In the genomic region with DNA sequence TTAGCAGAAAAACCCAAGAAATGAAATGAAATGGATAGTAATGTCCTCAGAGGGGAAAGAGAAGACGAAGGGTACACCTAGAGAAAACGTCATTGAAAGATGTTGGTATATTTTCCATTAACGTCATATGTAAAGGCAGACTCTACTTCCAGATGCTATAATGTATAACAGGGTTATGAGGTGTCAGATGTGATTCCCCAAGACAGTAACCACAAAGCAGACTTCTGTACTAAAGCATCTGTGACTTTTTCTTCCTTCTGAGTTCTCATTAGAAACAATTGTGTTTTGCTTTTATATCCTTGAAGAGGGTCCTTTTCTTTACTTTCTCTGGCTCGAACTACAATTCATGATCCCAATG, we compare ENCODE assay signal across 15 cellular contexts.
DNase-seq lines count a peak whose midpoint lies in the region; ATAC-seq lines count a peak whose summit lies in the region.
"Had no signal": no experiment of that assay in that cellular context is flagged by ENCODE, and none has a peak within 500 bp of the region (broad histone marks: within the 10 kb centered on the region; RNA-seq: fewer than 3 reads in every experiment).

No MANE protein-coding gene starts in this region.

- ATAC-seq in HG03378 (IDR thresholded peaks at IDR 0.05; ENCODE audit: unreplicated experiment) (peak; percentile 38), HG03521 (IDR thresholded peaks at IDR 0.05; ENCODE audit: unreplicated experiment) (no peak), GM19328 (IDR thresholded peaks at IDR 0.05; ENCODE audit: unreplicated experiment) (no peak), GM21367 (IDR thresholded peaks at IDR 0.05; ENCODE audit: unreplicated experiment) (no peak)
- peak; percentile 60 for ATAC-seq in activated naive CD8-positive, alpha-beta T cell treated with anti-CD3 and anti-CD28 coated beads, Interleukin-2, amount 50 U/mL, for 24 hours
- peak; percentile 66 for ATAC-seq in stimulated activated naive CD8-positive, alpha-beta T cell treated with anti-CD3 and anti-CD28 coated beads, Interleukin-15, amount 100 ng/mL, for 72 hours
- ATAC-seq: gastroesophageal sphincter had no signal

- H3K27ac Mint-ChIP-seq in activated naive CD4-positive, alpha-beta T cell treated with anti-CD3 and anti-CD28 coated beads, Interleukin-2, amount 50 U/mL, for 24 hours, result no peak overlapping the region
- H3K27ac Mint-ChIP-seq in activated naive CD8-positive, alpha-beta T cell treated with anti-CD3 and anti-CD28 coated beads, Interleukin-2, amount 50 U/mL, for 24 hours, result peak overlapping the region; percentile 68
- H3K27ac Mint-ChIP-seq in stimulated activated naive CD8-positive, alpha-beta T cell treated with anti-CD3 and anti-CD28 coated beads, Interleukin-15, amount 100 ng/mL, for 72 hours, result peak overlapping the region; percentile 89 to 90

- H3K4me1 Mint-ChIP-seq in activated naive CD4-positive, alpha-beta T cell treated with anti-CD3 and anti-CD28 coated beads, Interleukin-2, amount 50 U/mL, for 24 hours, result peaks cover 21% of the 10 kb centered on the region
- peaks cover 20% of the 10 kb centered on the region for H3K4me1 Mint-ChIP-seq in activated naive CD8-positive, alpha-beta T cell treated with anti-CD3 and anti-CD28 coated beads, Interleukin-2, amount 50 U/mL, for 24 hours
- H3K4me1 Mint-ChIP-seq in stimulated activated naive CD8-positive, alpha-beta T cell treated with anti-CD3 and anti-CD28 coated beads, Interleukin-15, amount 100 ng/mL, for 72 hours, result peaks cover 16% of the 10 kb centered on the region

- H3K9me3 Mint-ChIP-seq in activated naive CD4-positive, alpha-beta T cell treated with anti-CD3 and anti-CD28 coated beads, Interleukin-2, amount 50 U/mL, for 24 hours, result no peaks in the 10 kb centered on the region
- no peaks in the 10 kb centered on the region for H3K9me3 Mint-ChIP-seq in activated naive CD8-positive, alpha-beta T cell treated with anti-CD3 and anti-CD28 coated beads, Interleukin-2, amount 50 U/mL, for 24 hours
- no peaks in the 10 kb centered on the region for H3K9me3 Mint-ChIP-seq in stimulated activated naive CD8-positive, alpha-beta T cell treated with anti-CD3 and anti-CD28 coated beads, Interleukin-15, amount 100 ng/mL, for 72 hours

- no peak for DNase-seq in activated naive CD4-positive, alpha-beta T cell treated with anti-CD3 and anti-CD28 coated beads, Interleukin-2, amount 50 U/mL, for 16 hours
- DNase-seq in activated naive CD8-positive, alpha-beta T cell treated with anti-CD3 and anti-CD28 coated beads, Interleukin-2, amount 50 U/mL, for 24 hours, result no peak
- DNase-seq in stimulated activated naive CD8-positive, alpha-beta T cell treated with anti-CD3 and anti-CD28 coated beads, Interleukin-15, amount 100 ng/mL, for 72 hours, result no peak
- DNase-seq: adrenal gland, cerebellar nuclear complex, NCI-H187 treated with DMSO at 0.1 percent for 48 hours, NCI-H510A, sigmoid colon, tibial artery had no signal

- H3K36me3 Mint-ChIP-seq in activated naive CD4-positive, alpha-beta T cell treated with anti-CD3 and anti-CD28 coated beads, Interleukin-2, amount 50 U/mL, for 24 hours, result no peaks in the 10 kb centered on the region
- H3K36me3 Mint-ChIP-seq in activated naive CD8-positive, alpha-beta T cell treated with anti-CD3 and anti-CD28 coated beads, Interleukin-2, amount 50 U/mL, for 24 hours (ENCODE audit: low read depth), result no peaks in the 10 kb centered on the region

- H3K27me3 Mint-ChIP-seq in activated naive CD4-positive, alpha-beta T cell treated with anti-CD3 and anti-CD28 coated beads, Interleukin-2, amount 50 U/mL, for 24 hours, result peaks cover 3% of the 10 kb centered on the region
- no peaks in the 10 kb centered on the region for H3K27me3 Mint-ChIP-seq in activated naive CD8-positive, alpha-beta T cell treated with anti-CD3 and anti-CD28 coated beads, Interleukin-2, amount 50 U/mL, for 24 hours
- no peaks in the 10 kb centered on the region for H3K27me3 Mint-ChIP-seq in stimulated activated naive CD8-positive, alpha-beta T cell treated with anti-CD3 and anti-CD28 coated beads, Interleukin-15, amount 100 ng/mL, for 72 hours

- peak overlapping the region; percentile 20 for H3K4me3 Mint-ChIP-seq in activated naive CD4-positive, alpha-beta T cell treated with anti-CD3 and anti-CD28 coated beads, Interleukin-2, amount 50 U/mL, for 24 hours
- peak overlapping the region; percentile 18 for H3K4me3 Mint-ChIP-seq in activated naive CD8-positive, alpha-beta T cell treated with anti-CD3 and anti-CD28 coated beads, Interleukin-2, amount 50 U/mL, for 24 hours
- peak overlapping the region; percentile 39 to 51 for H3K4me3 Mint-ChIP-seq in stimulated activated naive CD8-positive, alpha-beta T cell treated with anti-CD3 and anti-CD28 coated beads, Interleukin-15, amount 100 ng/mL, for 72 hours

Comparison
In these comparisons a context has a peak if more than half of its experiments do, and no peak if none do; other contexts are left out.
1. ATAC-seq: peak in HG03378 (single experiment), activated naive CD8-positive, alpha-beta T cell treated with anti-CD3 and anti-CD28 coated beads, Interleukin-2, amount 50 U/mL, for 24 hours (single experiment) and stimulated activated naive CD8-positive, alpha-beta T cell treated with anti-CD3 and anti-CD28 coated beads, Interleukin-15, amount 100 ng/mL, for 72 hours (single experiment); none in HG03521 (single experiment), GM19328 (single experiment) and GM21367 (single experiment).
2. Peak in every context shown above with its lines, with median percentiles within 50 percentile points of each other: H3K4me3 Mint-ChIP-seq.